In the genomic region with DNA sequence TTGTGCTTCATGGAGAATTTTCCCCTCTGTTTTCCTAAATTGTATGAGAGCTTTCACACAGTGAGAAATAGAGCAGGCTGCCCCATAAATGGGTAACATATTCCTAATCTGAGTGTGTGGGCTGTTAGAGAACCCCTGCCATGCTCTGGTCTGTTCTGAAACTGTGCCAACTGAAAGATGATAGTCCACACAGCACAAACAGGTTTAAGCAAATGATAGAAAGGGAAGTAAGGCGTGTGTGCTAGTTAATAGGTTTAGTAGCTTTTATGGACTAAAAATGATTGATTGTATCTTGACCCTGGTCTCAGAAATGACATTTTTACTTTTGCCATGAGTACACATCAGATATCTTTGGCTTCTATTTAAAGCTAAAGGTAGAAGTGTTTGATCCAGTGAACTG, we compare ENCODE assay signal across 21 cellular contexts.
DNase-seq lines count a peak whose midpoint lies in the region; ATAC-seq and TF ChIP-seq lines count a peak whose summit lies in the region.
"Had no signal": no experiment of that assay in that cellular context is flagged by ENCODE, and none has a peak within 500 bp of the region (broad histone marks: within the 10 kb centered on the region; RNA-seq: fewer than 3 reads in every experiment).

No MANE protein-coding gene starts in this region.

- H3K9me3 Mint-ChIP-seq in neural progenitor cell: peaks cover 2% of the 10 kb centered on the region
- H3K9me3 Mint-ChIP-seq: activated naive CD4-positive, alpha-beta T cell treated with anti-CD3 and anti-CD28 coated beads, Interleukin-2, amount 50 U/mL, for 24 hours had no signal

- H3K9me3 ChIP-seq in HCT116 (ENCODE audit: control insufficient read depth in 1 of 2, insufficient read depth in 1 of 2, low read depth in 1 of 2, low read length in 2 of 2): no peaks in the 10 kb centered on the region
- no peaks in the 10 kb centered on the region for H3K9me3 ChIP-seq in stomach
- H3K9me3 ChIP-seq in neural progenitor cell (ENCODE audit: low read depth): no peaks in the 10 kb centered on the region
- H3K9me3 ChIP-seq: ascending aorta, SJSA1 had no signal

- H3K36me3 ChIP-seq in HCT116 (ENCODE audit: control insufficient read depth in 1 of 2, insufficient read depth in 2 of 2, low read length in 2 of 2): no peaks in the 10 kb centered on the region
- H3K36me3 ChIP-seq in stomach: no peaks in the 10 kb centered on the region
- no peaks in the 10 kb centered on the region for H3K36me3 ChIP-seq in neural progenitor cell
- H3K36me3 ChIP-seq: ascending aorta, SJSA1 had no signal

- H3K4me2 ChIP-seq in HCT116 (ENCODE audit: low read length): peak overlapping the region; percentile 76
- no peak overlapping the region for H3K4me2 ChIP-seq in neural progenitor cell

- H4K20me1 ChIP-seq in HCT116 (ENCODE audit: insufficient read depth) (no peaks in the 10 kb centered on the region), neural progenitor cell (ENCODE audit: low read depth) (no peaks in the 10 kb centered on the region)

- no peak for TF ChIP-seq EP300 in stomach (IDR thresholded peaks at IDR 0.05)

- no peaks in the 10 kb centered on the region for H3K27me3 Mint-ChIP-seq in neural progenitor cell (ENCODE audit: insufficient read depth, low read depth)
- H3K27me3 Mint-ChIP-seq: activated naive CD4-positive, alpha-beta T cell treated with anti-CD3 and anti-CD28 coated beads, Interleukin-2, amount 50 U/mL, for 24 hours had no signal

- H3K4me1 ChIP-seq in HCT116 (ENCODE audit: control insufficient read depth in 1 of 2, insufficient read depth in 2 of 2, low read length in 2 of 2) (peaks cover 30 to 59% of the 10 kb centered on the region in 2 experiments), stomach (no peaks in the 10 kb centered on the region), neural progenitor cell (peaks cover 11% of the 10 kb centered on the region)
- H3K4me1 ChIP-seq: ascending aorta, SJSA1 had no signal

- peak overlapping the region in 1 of 2 experiments; percentile 34; a peak in 3 of 4 replicates for H3K4me3 ChIP-seq in HCT116 (replicated peaks in 1 of 2; ENCODE audit: low read depth in 1 of 2, low read length in 2 of 2)
- H3K4me3 ChIP-seq in stomach: no peak overlapping the region
- H3K4me3 ChIP-seq in neural progenitor cell: no peak overlapping the region
- H3K4me3 ChIP-seq: ascending aorta, SJSA1 had no signal

- WGBS in stomach, 5 donors: 32 to 69% (median 57%) methylated on average over 1 of the region's 1 CpG

- TF ChIP-seq RAD21 in HCT116 (IDR thresholded peaks at IDR 0.05; ENCODE audit: low read depth): no peak

- H3K79me2 ChIP-seq in HCT116 (ENCODE audit: insufficient read depth, low read length): peaks cover 11% of the 10 kb centered on the region
- no peaks in the 10 kb centered on the region for H3K79me2 ChIP-seq in neural progenitor cell (ENCODE audit: low read depth)

- no peaks in the 10 kb centered on the region for H3F3A ChIP-seq in neural progenitor cell (ENCODE audit: low read depth)

- H3K27me3 ChIP-seq in HCT116 (ENCODE audit: insufficient read depth, low read length) (no peaks in the 10 kb centered on the region), stomach (no peaks in the 10 kb centered on the region), neural progenitor cell (no peaks in the 10 kb centered on the region)
- H3K27me3 ChIP-seq: ascending aorta, SJSA1 had no signal

- peaks cover 3% of the 10 kb centered on the region for H3K36me3 Mint-ChIP-seq in neural progenitor cell
- H3K36me3 Mint-ChIP-seq: CD8-positive, alpha-beta memory T cell had no signal

- POLR2A ChIA-PET in HCT116 (lab: Charles Lee): no interaction called here

- TSS peak; percentile 93 for BruUV-seq in HCT116 (replicated peaks; lab: Mats Ljungman, UMichigan)

- peak; percentile 65 for ATAC-seq in HCT116
- ATAC-seq: activated CD4-positive, CD25-positive, alpha-beta regulatory T cell treated with anti-CD3 and anti-CD28 coated beads, Interleukin-2, amount 50 U/mL, for 24 hours; left ventricle myocardium superior had no signal

- RAD21 ChIA-PET in HCT116 (lab: Charles Lee; ENCODE audit: low non-redundant PET in 1 of 2, low total read pairs in 2 of 2, uncharacterized antibody in 2 of 2, unreplicated experiment in 2 of 2): no interaction called here

- CTCF ChIA-PET in HCT116 (lab: Charles Lee): no interaction called here

- TF ChIP-seq POLR2A in HCT116 (IDR thresholded peaks at IDR 0.05; ENCODE audit: borderline replicate concordance, extremely low read depth, insufficient read depth, insufficient read length) (no peak), stomach (IDR thresholded peaks at IDR 0.05) (no peak)

- H3K4me3 Mint-ChIP-seq in neural progenitor cell: no peak overlapping the region
- H3K4me3 Mint-ChIP-seq: activated naive CD4-positive, alpha-beta T cell treated with anti-CD3 and anti-CD28 coated beads, Interleukin-2, amount 50 U/mL, for 24 hours; CD8-positive, alpha-beta memory T cell; endodermal cell had no signal

- H3K27ac Mint-ChIP-seq in neural progenitor cell: no peak overlapping the region
- H3K27ac Mint-ChIP-seq: activated naive CD4-positive, alpha-beta T cell treated with anti-CD3 and anti-CD28 coated beads, Interleukin-2, amount 50 U/mL, for 24 hours; CD8-positive, alpha-beta memory T cell; endodermal cell had no signal

- H3K9ac ChIP-seq in HCT116 (ENCODE audit: low read length) (peak overlapping the region; percentile 63), neural progenitor cell (no peak overlapping the region)

- DNase-seq in HCT116 (ENCODE audit: low read depth, low spot score) (no peak), NCI-H2171 treated with DMSO at 0.1 percent for 48 hours (lab: John Stamatoyannopoulos, UW) (peak; percentile 66), astrocyte of the hippocampus (ENCODE audit: low read depth, low spot score) (peak; percentile 1), renal cortical epithelial cell (ENCODE audit: low read depth) (peak; percentile 7), NOMO-1 treated with dmso at 0.1 percent for 144 hours (lab: John Stamatoyannopoulos, UW; ENCODE audit: unreplicated experiment) (no peak), stomach (no peak), neural progenitor cell (ENCODE audit: low spot score) (no peak)
- DNase-seq: CD8-positive, alpha-beta memory T cell; DND-41; head of caudate nucleus; left ventricle myocardium superior; NCI-H1436; NCI-H345; nucleus accumbens; retina; stimulated activated CD4-positive, alpha-beta T cell treated with anti-CD3 and anti-CD28 coated beads, Interleukin-12 subunit alpha, Interleukin-12 subunit beta, amount 100 ng/mL, for 4 hours had no signal

- TF ChIP-seq CTCF in HCT116 (IDR thresholded peaks at IDR 0.05 in 2 of 3, conservative IDR thresholded peaks at IDR 0.05 in 1 of 3; ENCODE audit: borderline replicate concordance in 1 of 3, insufficient read depth in 1 of 3, low read depth in 2 of 3, low read length in 2 of 3) (no peak), stomach (IDR thresholded peaks at IDR 0.05) (no peak), neural progenitor cell (IDR thresholded peaks at IDR 0.05) (no peak)

- intact Hi-C loops in HCT116 (cut with micrococcal nuclease) (no loop called here), stomach (cut with DNase I; ENCODE audit: low total_unique reads) (no loop called here)

- peak overlapping the region; percentile 81 for H3K27ac ChIP-seq in HCT116 (ENCODE audit: low read depth, low read length)
- no peak overlapping the region for H3K27ac ChIP-seq in stomach
- no peak overlapping the region for H3K27ac ChIP-seq in neural progenitor cell
- H3K27ac ChIP-seq: ascending aorta, SJSA1 had no signal

- no peaks in the 10 kb centered on the region for H3K9me2 ChIP-seq in HCT116 (ENCODE audit: insufficient read depth)

- H3K4me1 Mint-ChIP-seq in neural progenitor cell: no peaks in the 10 kb centered on the region
- H3K4me1 Mint-ChIP-seq: activated naive CD4-positive, alpha-beta T cell treated with anti-CD3 and anti-CD28 coated beads, Interleukin-2, amount 50 U/mL, for 24 hours; CD8-positive, alpha-beta memory T cell; endodermal cell had no signal

- H2AFZ ChIP-seq in HCT116 (ENCODE audit: low read depth, low read length, poor library complexity, severe bottlenecking) (no peak overlapping the region), neural progenitor cell (replicated peaks) (no peak overlapping the region)

TF ChIP-seq in HCT116, 20 proteins besides CTCF, POLR2A, EP300 and RAD21:
- TF ChIP-seq JUND (IDR thresholded peaks at IDR 0.05): no peak
- TF ChIP-seq POLR2AphosphoS5 (IDR thresholded peaks at IDR 0.05; ENCODE audit: low read depth, low read length): no peak
- no peak for TF ChIP-seq YY1 (IDR thresholded peaks at IDR 0.05; ENCODE audit: extremely low read depth, insufficient replicate concordance, low read depth, low read length)
- TF ChIP-seq CBX3 (IDR thresholded peaks at IDR 0.05; ENCODE audit: low read depth): no peak
- TF ChIP-seq ZNF274 (IDR thresholded peaks at IDR 0.05; ENCODE audit: low read depth, low read length): no peak
- TF ChIP-seq, protein P1, sequence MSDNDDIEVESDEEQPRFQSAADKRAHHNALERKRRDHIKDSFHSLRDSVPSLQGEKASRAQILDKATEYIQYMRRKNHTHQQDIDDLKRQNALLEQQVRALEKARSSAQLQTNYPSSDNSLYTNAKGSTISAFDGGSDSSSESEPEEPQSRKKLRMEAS (IDR thresholded peaks at IDR 0.05): peak; percentile 1; the same call in 1 of the 2 replicates
- no peak for TF ChIP-seq ELF1 (IDR thresholded peaks at IDR 0.05; ENCODE audit: borderline replicate concordance, low read depth)
TF ChIP-seq in HCT116: peak in this region for 1.

Comparison
In these comparisons a context has a peak if more than half of its experiments do, and no peak if none do; other contexts are left out.
1. DNase-seq: peak in NCI-H2171 treated with DMSO at 0.1 percent for 48 hours (single experiment), astrocyte of the hippocampus (single experiment) and renal cortical epithelial cell (single experiment); none in HCT116 (single experiment), NOMO-1 treated with dmso at 0.1 percent for 144 hours (single experiment), stomach (single experiment) and neural progenitor cell (single experiment).